ENCODE assay signal across 1 cellular context in genomic region chr20:35702824-35703695, GRCh38.
TF ChIP-seq lines count a peak whose summit lies in the region.

No MANE protein-coding gene starts in this region.

TF ChIP-seq in HepG2, 621 proteins besides CTCF, POLR2A, EP300 and RAD21 (continues in another document):
- TF ChIP-seq, protein P1, sequence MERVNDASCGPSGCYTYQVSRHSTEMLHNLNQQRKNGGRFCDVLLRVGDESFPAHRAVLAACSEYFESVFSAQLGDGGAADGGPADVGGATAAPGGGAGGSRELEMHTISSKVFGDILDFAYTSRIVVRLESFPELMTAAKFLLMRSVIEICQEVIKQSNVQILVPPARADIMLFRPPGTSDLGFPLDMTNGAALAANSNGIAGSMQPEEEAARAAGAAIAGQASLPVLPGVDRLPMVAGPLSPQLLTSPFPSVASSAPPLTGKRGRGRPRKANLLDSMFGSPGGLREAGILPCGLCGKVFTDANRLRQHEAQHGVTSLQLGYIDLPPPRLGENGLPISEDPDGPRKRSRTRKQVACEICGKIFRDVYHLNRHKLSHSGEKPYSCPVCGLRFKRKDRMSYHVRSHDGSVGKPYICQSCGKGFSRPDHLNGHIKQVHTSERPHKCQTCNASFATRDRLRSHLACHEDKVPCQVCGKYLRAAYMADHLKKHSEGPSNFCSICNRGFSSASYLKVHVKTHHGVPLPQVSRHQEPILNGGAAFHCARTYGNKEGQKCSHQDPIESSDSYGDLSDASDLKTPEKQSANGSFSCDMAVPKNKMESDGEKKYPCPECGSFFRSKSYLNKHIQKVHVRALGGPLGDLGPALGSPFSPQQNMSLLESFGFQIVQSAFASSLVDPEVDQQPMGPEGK (CRISPR knock-in tag; IDR thresholded peaks at IDR 0.05): no peak
- TF ChIP-seq FLYWCH1 (CRISPR knock-in tag; IDR thresholded peaks at IDR 0.05) (no peak), ZFYVE20 (CRISPR knock-in tag; IDR thresholded peaks at IDR 0.05; ENCODE audit: borderline replicate concordance, low read depth) (no peak), CEBPB (IDR thresholded peaks at IDR 0.05; ENCODE audit: borderline replicate concordance, low read depth, low read length) (no peak), SAFB2 (CRISPR knock-in tag; IDR thresholded peaks at IDR 0.05; ENCODE audit: borderline replicate concordance, low read depth) (no peak), NR2F2 (IDR thresholded peaks at IDR 0.05; ENCODE audit: borderline replicate concordance, low read depth) (0 out of 2 replicates have a peak, but pooled peaks have one; percentile 18), ZNF414 (CRISPR knock-in tag; IDR thresholded peaks at IDR 0.05) (no peak), ZNF343 (CRISPR knock-in tag; IDR thresholded peaks at IDR 0.05) (no peak), KIAA2018 (CRISPR knock-in tag; IDR thresholded peaks at IDR 0.05; ENCODE audit: borderline replicate concordance) (no peak), CREB1 (IDR thresholded peaks at IDR 0.05) (no peak), CREB1 (CRISPR knock-in tag; IDR thresholded peaks at IDR 0.05) (peak; percentile 10; the same call in 1 of the 2 replicates), XRCC5 (optimal IDR thresholded peaks at IDR 0.05; ENCODE audit: low read length) (no peak), ZNF235 (CRISPR knock-in tag; IDR thresholded peaks at IDR 0.05; ENCODE audit: borderline replicate concordance) (no peak), ZNF580 (CRISPR knock-in tag; IDR thresholded peaks at IDR 0.05; ENCODE audit: borderline replicate concordance, low read depth) (no peak), ZNF770 (CRISPR knock-in tag; IDR thresholded peaks at IDR 0.05) (no peak), SMAD1 (CRISPR knock-in tag; IDR thresholded peaks at IDR 0.05; ENCODE audit: borderline replicate concordance, low read depth) (no peak), ZNF780A (CRISPR knock-in tag; IDR thresholded peaks at IDR 0.05) (no peak), ZNF782 (CRISPR knock-in tag; IDR thresholded peaks at IDR 0.05; ENCODE audit: borderline replicate concordance) (no peak), ZNF335 (CRISPR knock-in tag; IDR thresholded peaks at IDR 0.05) (no peak), MAZ (IDR thresholded peaks at IDR 0.05; ENCODE audit: borderline replicate concordance, low read depth, low read length) (no peak), MAZ (CRISPR knock-in tag; IDR thresholded peaks at IDR 0.05; ENCODE audit: low read depth) (no peak), KDM6A (CRISPR knock-in tag; IDR thresholded peaks at IDR 0.05; ENCODE audit: low read depth) (no peak), THAP8 (CRISPR knock-in tag; IDR thresholded peaks at IDR 0.05; ENCODE audit: borderline replicate concordance) (no peak), ZNF639 (CRISPR knock-in tag; conservative IDR thresholded peaks at IDR 0.05) (no peak), RBFOX2 (IDR thresholded peaks at IDR 0.05; ENCODE audit: low read depth, low read length) (peak; percentile 81), KLF6 (CRISPR knock-in tag; IDR thresholded peaks at IDR 0.05) (no peak), HNRNPUL1 (IDR thresholded peaks at IDR 0.05; ENCODE audit: low read depth, low read length) (peak; percentile 67), ZNF496 (CRISPR knock-in tag; IDR thresholded peaks at IDR 0.05; ENCODE audit: insufficient replicate concordance) (no peak), ZNF841 (CRISPR knock-in tag; IDR thresholded peaks at IDR 0.05; ENCODE audit: borderline replicate concordance) (no peak)
- TF ChIP-seq, protein P2, sequence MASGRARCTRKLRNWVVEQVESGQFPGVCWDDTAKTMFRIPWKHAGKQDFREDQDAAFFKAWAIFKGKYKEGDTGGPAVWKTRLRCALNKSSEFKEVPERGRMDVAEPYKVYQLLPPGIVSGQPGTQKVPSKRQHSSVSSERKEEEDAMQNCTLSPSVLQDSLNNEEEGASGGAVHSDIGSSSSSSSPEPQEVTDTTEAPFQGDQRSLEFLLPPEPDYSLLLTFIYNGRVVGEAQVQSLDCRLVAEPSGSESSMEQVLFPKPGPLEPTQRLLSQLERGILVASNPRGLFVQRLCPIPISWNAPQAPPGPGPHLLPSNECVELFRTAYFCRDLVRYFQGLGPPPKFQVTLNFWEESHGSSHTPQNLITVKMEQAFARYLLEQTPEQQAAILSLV (CRISPR knock-in tag; IDR thresholded peaks at IDR 0.05; ENCODE audit: borderline replicate concordance): no peak
- TF ChIP-seq, protein P3, sequence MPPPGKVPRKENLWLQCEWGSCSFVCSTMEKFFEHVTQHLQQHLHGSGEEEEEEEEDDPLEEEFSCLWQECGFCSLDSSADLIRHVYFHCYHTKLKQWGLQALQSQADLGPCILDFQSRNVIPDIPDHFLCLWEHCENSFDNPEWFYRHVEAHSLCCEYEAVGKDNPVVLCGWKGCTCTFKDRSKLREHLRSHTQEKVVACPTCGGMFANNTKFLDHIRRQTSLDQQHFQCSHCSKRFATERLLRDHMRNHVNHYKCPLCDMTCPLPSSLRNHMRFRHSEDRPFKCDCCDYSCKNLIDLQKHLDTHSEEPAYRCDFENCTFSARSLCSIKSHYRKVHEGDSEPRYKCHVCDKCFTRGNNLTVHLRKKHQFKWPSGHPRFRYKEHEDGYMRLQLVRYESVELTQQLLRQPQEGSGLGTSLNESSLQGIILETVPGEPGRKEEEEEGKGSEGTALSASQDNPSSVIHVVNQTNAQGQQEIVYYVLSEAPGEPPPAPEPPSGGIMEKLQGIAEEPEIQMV (CRISPR knock-in tag; IDR thresholded peaks at IDR 0.05; ENCODE audit: low read depth): no peak
- TF ChIP-seq, protein P4, sequence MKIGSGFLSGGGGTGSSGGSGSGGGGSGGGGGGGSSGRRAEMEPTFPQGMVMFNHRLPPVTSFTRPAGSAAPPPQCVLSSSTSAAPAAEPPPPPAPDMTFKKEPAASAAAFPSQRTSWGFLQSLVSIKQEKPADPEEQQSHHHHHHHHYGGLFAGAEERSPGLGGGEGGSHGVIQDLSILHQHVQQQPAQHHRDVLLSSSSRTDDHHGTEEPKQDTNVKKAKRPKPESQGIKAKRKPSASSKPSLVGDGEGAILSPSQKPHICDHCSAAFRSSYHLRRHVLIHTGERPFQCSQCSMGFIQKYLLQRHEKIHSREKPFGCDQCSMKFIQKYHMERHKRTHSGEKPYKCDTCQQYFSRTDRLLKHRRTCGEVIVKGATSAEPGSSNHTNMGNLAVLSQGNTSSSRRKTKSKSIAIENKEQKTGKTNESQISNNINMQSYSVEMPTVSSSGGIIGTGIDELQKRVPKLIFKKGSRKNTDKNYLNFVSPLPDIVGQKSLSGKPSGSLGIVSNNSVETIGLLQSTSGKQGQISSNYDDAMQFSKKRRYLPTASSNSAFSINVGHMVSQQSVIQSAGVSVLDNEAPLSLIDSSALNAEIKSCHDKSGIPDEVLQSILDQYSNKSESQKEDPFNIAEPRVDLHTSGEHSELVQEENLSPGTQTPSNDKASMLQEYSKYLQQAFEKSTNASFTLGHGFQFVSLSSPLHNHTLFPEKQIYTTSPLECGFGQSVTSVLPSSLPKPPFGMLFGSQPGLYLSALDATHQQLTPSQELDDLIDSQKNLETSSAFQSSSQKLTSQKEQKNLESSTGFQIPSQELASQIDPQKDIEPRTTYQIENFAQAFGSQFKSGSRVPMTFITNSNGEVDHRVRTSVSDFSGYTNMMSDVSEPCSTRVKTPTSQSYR (CRISPR knock-in tag; IDR thresholded peaks at IDR 0.05; ENCODE audit: borderline replicate concordance): 0 out of 2 replicates have a peak, but pooled peaks have one; percentile 9
- TF ChIP-seq, protein P5, sequence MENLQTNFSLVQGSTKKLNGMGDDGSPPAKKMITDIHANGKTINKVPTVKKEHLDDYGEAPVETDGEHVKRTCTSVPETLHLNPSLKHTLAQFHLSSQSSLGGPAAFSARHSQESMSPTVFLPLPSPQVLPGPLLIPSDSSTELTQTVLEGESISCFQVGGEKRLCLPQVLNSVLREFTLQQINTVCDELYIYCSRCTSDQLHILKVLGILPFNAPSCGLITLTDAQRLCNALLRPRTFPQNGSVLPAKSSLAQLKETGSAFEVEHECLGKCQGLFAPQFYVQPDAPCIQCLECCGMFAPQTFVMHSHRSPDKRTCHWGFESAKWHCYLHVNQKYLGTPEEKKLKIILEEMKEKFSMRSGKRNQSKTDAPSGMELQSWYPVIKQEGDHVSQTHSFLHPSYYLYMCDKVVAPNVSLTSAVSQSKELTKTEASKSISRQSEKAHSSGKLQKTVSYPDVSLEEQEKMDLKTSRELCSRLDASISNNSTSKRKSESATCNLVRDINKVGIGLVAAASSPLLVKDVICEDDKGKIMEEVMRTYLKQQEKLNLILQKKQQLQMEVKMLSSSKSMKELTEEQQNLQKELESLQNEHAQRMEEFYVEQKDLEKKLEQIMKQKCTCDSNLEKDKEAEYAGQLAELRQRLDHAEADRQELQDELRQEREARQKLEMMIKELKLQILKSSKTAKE (CRISPR knock-in tag; IDR thresholded peaks at IDR 0.05; ENCODE audit: borderline replicate concordance): no peak
